ENCODE assay signal across 9 cellular contexts in genomic region chr11:118883368-118884071, GRCh38. TPM values are rescaled to one million over a fixed set of nuclear protein-coding genes. Genes with fewer than 3 reads are reported as not detected.
DNase-seq lines count a peak whose midpoint lies in the region; ATAC-seq and TF ChIP-seq lines count a peak whose summit lies in the region.
"Had no signal": no experiment of that assay in that cellular context is flagged by ENCODE, and none has a peak within 500 bp of the region (broad histone marks: within the 10 kb centered on the region; RNA-seq: fewer than 3 reads in every experiment).

Gene CXCR5, plus strand, starts transcription at chr11:118883892. Its CDS starts 50 bp downstream, at chr11:118883942.

- CTCF ChIA-PET in activated B cell treated with CpG ODN at 0.5 μM for 24 hours (lab: Charles Lee): interaction anchor here (0.7 to 5.3 kb wide), 15 partner anchors 8 to 194 kb away, joined by 3 to 48 read pairs (median 5); partner anchors contain the start of gene BCL9L
- CTCF ChIA-PET in A673 (lab: Charles Lee): interaction anchor here (0.6 kb wide), 1 partner anchor 51 kb away, joined by 3 read pairs; no protein-coding TSS in a partner anchor

- H3K4me3 Mint-ChIP-seq in activated B cell treated with CpG ODN at 0.5 μM for 24 hours (peak within 1 kb of the TSS; percentile 98), naive B cell (peak within 1 kb of the TSS; percentile 87 to 99 (median 96))

- H3K4me1 ChIP-seq in A673 (ENCODE audit: insufficient read depth, low read length, poor library complexity, severe bottlenecking) (no peaks in the 10 kb centered on the region), heart left ventricle (peaks cover 0 to 25% (median 12%) of the 10 kb centered on the region in 12 donors)

- H3K36me3 ChIP-seq in A673 (ENCODE audit: insufficient read depth, low read length, poor library complexity, severe bottlenecking): no peaks in the 10 kb centered on the region
- H3K36me3 ChIP-seq in heart left ventricle: no peaks in the 10 kb centered on the region

- H3K36me3 Mint-ChIP-seq in activated B cell treated with CpG ODN at 0.5 μM for 24 hours (ENCODE audit: low read depth) (peaks cover 51% of the 10 kb centered on the region), naive B cell (peaks cover 23 to 32% of the 10 kb centered on the region in 2 donors)

- intact Hi-C loops in activated B cell treated with CpG ODN at 0.5 μM for 24 hours (cut with micrococcal nuclease): loop anchor here (1.0 to 2.0 kb wide), 6 partner anchors 13 to 193 kb away; partner anchors contain the start of gene DDX6
- intact Hi-C loops in A673 (cut with micrococcal nuclease; ENCODE audit: unreplicated experiment): no loop called here
- intact Hi-C loops in heart left ventricle (cut with DNase I): no loop called here

- DNase-seq in activated B cell treated with CpG ODN at 0.5 μM for 24 hours: peak; percentile 69
- DNase-seq in naive B cell: peak; percentile 89
- DNase-seq in OCI-M1 (lab: John Stamatoyannopoulos, UW): no peak
- DNase-seq in A673 (ENCODE audit: low spot score): no peak
- DNase-seq in heart left ventricle: no peak
- DNase-seq in NK-92 treated with Interleukin-12 subunit alpha and Interleukin-12 subunit beta, amount 100 ng/mL, for 24 hours (lab: John Stamatoyannopoulos, UW): no peak

- H3K27ac Mint-ChIP-seq in activated B cell treated with CpG ODN at 0.5 μM for 24 hours: peak within 1 kb of the TSS; percentile 98
- H3K27ac Mint-ChIP-seq in naive B cell: peak within 1 kb of the TSS; percentile 98 to 100 (median 100)

- no peak for TF ChIP-seq POLR2A in heart left ventricle (IDR thresholded peaks at IDR 0.05)

- TF ChIP-seq CTCF in activated B cell treated with CpG ODN at 0.5 μM for 24 hours (IDR thresholded peaks at IDR 0.05): no peak
- no peak for TF ChIP-seq CTCF in A673 (conservative IDR thresholded peaks at IDR 0.05; ENCODE audit: low read depth, low read length)
- no peak for TF ChIP-seq CTCF in heart left ventricle (IDR thresholded peaks at IDR 0.05)

- POLR2A ChIA-PET in activated B cell treated with CpG ODN at 0.5 μM for 24 hours (lab: Charles Lee): interaction anchor here (0.5 to 3.5 kb wide), 37 partner anchors 8 to 1698 kb away, joined by 3 to 27 read pairs (median 6); partner anchors contain the start of genes BCL9L, RPS25 and TRAPPC4
- POLR2A ChIA-PET in A673 (lab: Charles Lee; ENCODE audit: low non-redundant PET): no interaction called here

- H3K27me3 ChIP-seq in A673 (replicated peaks; ENCODE audit: insufficient read depth, low read depth, low read length, poor library complexity): no peaks in the 10 kb centered on the region
- no peaks in the 10 kb centered on the region for H3K27me3 ChIP-seq in heart left ventricle

- H3K9me3 ChIP-seq in A673 (ENCODE audit: low read depth, low read length, poor library complexity, severe bottlenecking): no peaks in the 10 kb centered on the region
- H3K9me3 ChIP-seq in heart left ventricle: no peaks in the 10 kb centered on the region

- H3K4me3 ChIP-seq in A673 (ENCODE audit: low read depth, low read length, poor library complexity, severe bottlenecking): no peak within 1 kb of the TSS
- peak within 1 kb of the TSS in 1 of 12 donors; percentile 2 for H3K4me3 ChIP-seq in heart left ventricle

- H3K9me3 Mint-ChIP-seq in activated B cell treated with CpG ODN at 0.5 μM for 24 hours (no peaks in the 10 kb centered on the region), naive B cell (peaks cover 0 to 2% (median 0%) of the 10 kb centered on the region in 7 donors)

- WGBS in heart left ventricle, 4 donors: 70 to 74% (median 72%) methylated on average over 15 to 16 of the region's 16 CpGs

- H3K4me1 Mint-ChIP-seq in activated B cell treated with CpG ODN at 0.5 μM for 24 hours: peaks cover 71% of the 10 kb centered on the region
- peaks cover 70 to 85% (median 81%) of the 10 kb centered on the region in 3 donors for H3K4me1 Mint-ChIP-seq in naive B cell

- ATAC-seq in GM18858 (IDR thresholded peaks at IDR 0.05; ENCODE audit: unreplicated experiment) (peak; percentile 66), HG02884 (IDR thresholded peaks at IDR 0.05; ENCODE audit: unreplicated experiment) (peak; percentile 68), activated B cell treated with CpG ODN at 0.5 μM for 24 hours (ENCODE audit: low read depth) (peak; percentile 78), naive B cell (ENCODE audit: low read depth in 2 of 2) (peak; percentile 75 to 78), heart left ventricle (no peak)

- BruUV-seq in A673 (replicated peaks; lab: Mats Ljungman, UMichigan): no TSS peak

- H3K27ac ChIP-seq in A673 (ENCODE audit: low read depth, low read length, poor library complexity, severe bottlenecking) (no peak within 1 kb of the TSS), heart left ventricle (no peak within 1 kb of the TSS)

- H3K27me3 Mint-ChIP-seq in activated B cell treated with CpG ODN at 0.5 μM for 24 hours (no peaks in the 10 kb centered on the region), naive B cell (no peaks in the 10 kb centered on the region)

RNA-seq across cellular contexts. Expression of gene CXCR5, which starts in this region (rescaled TPM):
- total RNA-seq in activated B cell treated with CpG ODN at 0.5 μM for 24 hours (198 and 199 TPM in 2 replicates), A673 (2021) (not detected in 2 replicates), heart left ventricle (under 1 TPM in 1 of 9 donors, not detected in 8; 0.11 TPM)
- polyA plus RNA-seq in naive B cell (ENCODE audit: low read depth in 6 of 6) (100 to 1,000 TPM; 101 to 157 (median 116) TPM), heart left ventricle (under 1 TPM; 0.25 to 0.27 TPM)
- total RNA-seq: fibroblast of lung had no signal
- polyA plus RNA-seq: fibroblast of lung had no signal

Comparison
In these comparisons a context has a peak if more than half of its experiments do, and no peak if none do; other contexts are left out.
1. RNA of gene CXCR5 (total RNA-seq): 198 to 199 TPM in activated B cell treated with CpG ODN at 0.5 μM for 24 hours; 0.11 TPM in heart left ventricle and not detected in A673; every median in the first group is over 100 times any median in the second.
2. RNA of gene CXCR5 (polyA plus RNA-seq): 101 to 157 TPM in naive B cell; 0.25 to 0.27 TPM in heart left ventricle; every median in the first group is over 10 times any median in the second.
3. ATAC-seq: peak in GM18858 (single experiment), HG02884 (single experiment), activated B cell treated with CpG ODN at 0.5 μM for 24 hours (single experiment) and naive B cell (2 of 2); none in heart left ventricle (0 of 4).
4. DNase-seq: peak in activated B cell treated with CpG ODN at 0.5 μM for 24 hours (single experiment) and naive B cell (single experiment); none in OCI-M1 (single experiment), A673 (single experiment), heart left ventricle (0 of 5) and NK-92 treated with Interleukin-12 subunit alpha and Interleukin-12 subunit beta, amount 100 ng/mL, for 24 hours (single experiment).